ENCODE assay signal across 1 cellular context in genomic region chr12:120532701-120533238, GRCh38.
TF ChIP-seq lines count a peak whose summit lies in the region.

No MANE protein-coding gene starts in this region.

TF ChIP-seq in SK-N-SH, 30 proteins besides CTCF, POLR2A, EP300 and RAD21:
- TF ChIP-seq REST (IDR thresholded peaks at IDR 0.05; ENCODE audit: low read depth, low read length), result no peak
- TF ChIP-seq, protein P1, sequence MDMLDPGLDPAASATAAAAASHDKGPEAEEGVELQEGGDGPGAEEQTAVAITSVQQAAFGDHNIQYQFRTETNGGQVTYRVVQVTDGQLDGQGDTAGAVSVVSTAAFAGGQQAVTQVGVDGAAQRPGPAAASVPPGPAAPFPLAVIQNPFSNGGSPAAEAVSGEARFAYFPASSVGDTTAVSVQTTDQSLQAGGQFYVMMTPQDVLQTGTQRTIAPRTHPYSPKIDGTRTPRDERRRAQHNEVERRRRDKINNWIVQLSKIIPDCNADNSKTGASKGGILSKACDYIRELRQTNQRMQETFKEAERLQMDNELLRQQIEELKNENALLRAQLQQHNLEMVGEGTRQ (IDR thresholded peaks at IDR 0.05; ENCODE audit: borderline replicate concordance, low read depth, low read length), result no peak
- TF ChIP-seq FOXJ3 (CRISPR knock-in tag; IDR thresholded peaks at IDR 0.05), result no peak
- no peak for TF ChIP-seq EZH2phosphoT487 (IDR thresholded peaks at IDR 0.05; ENCODE audit: borderline replicate concordance, low read depth)
- no peak for TF ChIP-seq RFX5 (IDR thresholded peaks at IDR 0.05; ENCODE audit: low read length)
- no peak for TF ChIP-seq YY1 (IDR thresholded peaks at IDR 0.05; ENCODE audit: low read depth)
- no peak for TF ChIP-seq TCF12 (IDR thresholded peaks at IDR 0.05)
- TF ChIP-seq FOXM1 (IDR thresholded peaks at IDR 0.05; ENCODE audit: low read depth), result no peak
- TF ChIP-seq TAF1 (IDR thresholded peaks at IDR 0.05; ENCODE audit: borderline replicate concordance, low read depth, low read length), result no peak
- TF ChIP-seq RXRA (IDR thresholded peaks at IDR 0.05; ENCODE audit: borderline replicate concordance, low read depth), result no peak
- no peak for TF ChIP-seq SIN3A (IDR thresholded peaks at IDR 0.05; ENCODE audit: borderline replicate concordance, low read depth, low read length)
- no peak for TF ChIP-seq CHD2 (IDR thresholded peaks at IDR 0.05; ENCODE audit: low read length, partially characterized antibody)
- no peak for TF ChIP-seq MAX (IDR thresholded peaks at IDR 0.05; ENCODE audit: low read depth)
- no peak for TF ChIP-seq MXI1 (IDR thresholded peaks at IDR 0.05; ENCODE audit: low read depth, low read length)
- no peak for TF ChIP-seq FOSL2 (IDR thresholded peaks at IDR 0.05; ENCODE audit: borderline replicate concordance, low read depth)
- TF ChIP-seq PBX3 (IDR thresholded peaks at IDR 0.05), result no peak
- no peak for TF ChIP-seq RCOR1 (IDR thresholded peaks at IDR 0.05; ENCODE audit: low read length)
- TF ChIP-seq ELF1 (IDR thresholded peaks at IDR 0.05), result no peak
- TF ChIP-seq, protein P2, sequence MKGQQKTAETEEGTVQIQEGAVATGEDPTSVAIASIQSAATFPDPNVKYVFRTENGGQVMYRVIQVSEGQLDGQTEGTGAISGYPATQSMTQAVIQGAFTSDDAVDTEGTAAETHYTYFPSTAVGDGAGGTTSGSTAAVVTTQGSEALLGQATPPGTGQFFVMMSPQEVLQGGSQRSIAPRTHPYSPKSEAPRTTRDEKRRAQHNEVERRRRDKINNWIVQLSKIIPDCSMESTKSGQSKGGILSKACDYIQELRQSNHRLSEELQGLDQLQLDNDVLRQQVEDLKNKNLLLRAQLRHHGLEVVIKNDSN (IDR thresholded peaks at IDR 0.05; ENCODE audit: borderline replicate concordance, low read depth), result no peak
